In genomic region chrX:57591284-57592158, GRCh38 we compare ENCODE assay signal across 9 cellular contexts. TPM values are rescaled to one million over a fixed set of nuclear protein-coding genes. Genes with fewer than 3 reads are reported as not detected.
DNase-seq lines count a peak whose midpoint lies in the region; TF ChIP-seq lines count a peak whose summit lies in the region.
"Not testable (repeated sequence)": the region's sequence is repeated elsewhere in the genome, so short reads cannot be mapped to it uniquely, and the experiment has no call there.
"Had no signal": no experiment of that assay in that cellular context is flagged by ENCODE, and none has a peak within 500 bp of the region (broad histone marks: within the 10 kb centered on the region; RNA-seq: fewer than 3 reads in every experiment).

Gene ZXDB (plus strand): TSS chrX:57592011. CDS start chrX:57592049, 38 bp downstream.

- H3K9me3 Mint-ChIP-seq in glutamatergic neuron (ENCODE audit: unreplicated experiment); nephron: not testable (repeated sequence)

- peak within 1 kb of the TSS; percentile 57 for H3K4me3 ChIP-seq in GM12875 (ENCODE audit: low read depth, low read length)
- peak within 1 kb of the TSS; percentile 47 for H3K4me3 ChIP-seq in H7 (ENCODE audit: insufficient read depth, low read depth, low read length)
- peak within 1 kb of the TSS; percentile 34 for H3K4me3 ChIP-seq in HL-60 (replicated peaks; ENCODE audit: insufficient read depth, low read length)
- peak within 1 kb of the TSS; percentile 45 for H3K4me3 ChIP-seq in astrocyte of the spinal cord (ENCODE audit: low read depth, low read length)
- peak within 1 kb of the TSS; percentile 37 to 71 (median 54) for H3K4me3 ChIP-seq in transverse colon

- H3K27ac ChIP-seq in HL-60 (replicated peaks) (peak within 1 kb of the TSS; percentile 72), transverse colon (peak within 1 kb of the TSS; percentile 93 to 97 (median 95))

- H3K4me3 Mint-ChIP-seq in glutamatergic neuron (ENCODE audit: unreplicated experiment) (peak within 1 kb of the TSS; percentile 89), nephron (peak within 1 kb of the TSS; percentile 79 to 88 (median 87))

- TF ChIP-seq EP300 in transverse colon (IDR thresholded peaks at IDR 0.05; ENCODE audit: low read depth): not testable (repeated sequence)

- TF ChIP-seq POLR2A in transverse colon (IDR thresholded peaks at IDR 0.05): not testable (repeated sequence)

- DNase-seq in H7; HL-60 (ENCODE audit: low read depth in 1 of 2, low spot score in 1 of 2); glutamatergic neuron: not testable (repeated sequence)
- DNase-seq in RPMI8226: peak; percentile 9
- DNase-seq in astrocyte of the spinal cord (ENCODE audit: low read depth, low spot score): peak; percentile 54
- peak; percentile 22 for DNase-seq in transverse colon

- not testable (repeated sequence) for H3K27me3 ChIP-seq in H7 (ENCODE audit: control insufficient read depth, insufficient read depth, low read length); HL-60 (ENCODE audit: insufficient read depth, poor library complexity, severe bottlenecking); transverse colon

- TF ChIP-seq CTCF in GM12875 (IDR thresholded peaks at IDR 0.05; ENCODE audit: borderline replicate concordance, insufficient read depth, low read depth, low read length); HL-60 (IDR thresholded peaks at IDR 0.05; ENCODE audit: insufficient read depth, low read length); astrocyte of the spinal cord (IDR thresholded peaks at IDR 0.05; ENCODE audit: low read depth, low read length); glutamatergic neuron (IDR thresholded peaks at IDR 0.05; ENCODE audit: partially characterized antibody, unreplicated experiment); nephron (IDR thresholded peaks at IDR 0.05; ENCODE audit: unreplicated experiment in 3 of 3); transverse colon (IDR thresholded peaks at IDR 0.05): not testable (repeated sequence)

- not testable (repeated sequence) for H3K27me3 Mint-ChIP-seq in glutamatergic neuron (ENCODE audit: unreplicated experiment); nephron (ENCODE audit: low read depth)

- not testable (repeated sequence) for H3K36me3 ChIP-seq in H7 (replicated peaks; ENCODE audit: control insufficient read depth, insufficient read depth, low read length); transverse colon

- H3K27ac Mint-ChIP-seq in glutamatergic neuron (ENCODE audit: unreplicated experiment): peak within 1 kb of the TSS; percentile 94
- H3K27ac Mint-ChIP-seq in nephron: peak within 1 kb of the TSS; percentile 87 to 95 (median 91)

- intact Hi-C loops in transverse colon (cut with DNase I; ENCODE audit: low total_unique reads): not testable (repeated sequence)

- H3K4me1 Mint-ChIP-seq in glutamatergic neuron (ENCODE audit: low read depth, unreplicated experiment): peaks cover 13% of the 10 kb centered on the region
- peaks cover 20% of the 10 kb centered on the region for H3K4me1 Mint-ChIP-seq in nephron

- H3K36me3 Mint-ChIP-seq in glutamatergic neuron (ENCODE audit: unreplicated experiment): not testable (repeated sequence)
- H3K36me3 Mint-ChIP-seq in nephron (ENCODE audit: low read depth): peaks cover 15% of the 10 kb centered on the region

- not testable (repeated sequence) for H3K9me3 ChIP-seq in transverse colon

- peaks cover 0 to 29% (median 6%) of the 10 kb centered on the region in 4 donors for H3K4me1 ChIP-seq in transverse colon

- 4 to 40% methylated on average over 9 to 20 of the region's 39 CpGs for WGBS in transverse colon (ENCODE audit: low coverage in 1 of 2), 2 donors

- in situ Hi-C loops in astrocyte of the spinal cord (cut with HindIII; ENCODE audit: low sequenced_read_pairs): not testable (repeated sequence)
- in situ Hi-C loops in transverse colon (cut with MboI; ENCODE audit: low pct_ligation_motif_present in 1 of 4, low pct_unique_long_range_greater_than_20kb in 1 of 4, low sequenced_read_pairs in 3 of 4): loop anchor here (25.0 kb wide), 1 partner anchor 321 kb away; the partner anchor contains the start of gene ZXDA (in 4 of the 4)

RNA-seq across cellular contexts. Expression of gene ZXDB, which starts in this region (rescaled TPM):
- total RNA-seq in H7 (2014; rRNA removed; shearing (Covaris generic)): 10.4 and 11.0 TPM in 2 replicates
- total RNA-seq in glutamatergic neuron (ENCODE audit: unreplicated experiment) (4.9 TPM), transverse colon (10 to 100 TPM in 1 of 4 donors, 1 to 10 TPM in 3; 4.6 to 12.2 (median 9.1) TPM)
- total RNA-seq: HT-29 had no signal
